In genomic region chr6:12371151-12371550, GRCh38 we compare ENCODE assay signal across 20 cellular contexts.
DNase-seq lines count a peak whose midpoint lies in the region; ATAC-seq, FAIRE-seq and TF ChIP-seq lines count a peak whose summit lies in the region.
"Had no signal": no experiment of that assay in that cellular context is flagged by ENCODE, and none has a peak within 500 bp of the region (broad histone marks: within the 10 kb centered on the region; RNA-seq: fewer than 3 reads in every experiment).

No MANE protein-coding gene starts in this region.

- no peak overlapping the region for H3K27ac Mint-ChIP-seq in osteocyte (ENCODE audit: unreplicated experiment)
- H3K27ac Mint-ChIP-seq: activated naive CD8-positive, alpha-beta T cell treated with anti-CD3 and anti-CD28 coated beads, Interleukin-2, amount 50 U/mL, for 24 hours; natural killer cell treated with Interleukin-12 subunit alpha and Interleukin-12 subunit beta and Interleukin-15 and Interleukin-18, amount 100 ng/mL, for 72 hours; WTC11 had no signal

- H4K20me1 ChIP-seq in HCT116 (ENCODE audit: insufficient read depth) (no peaks in the 10 kb centered on the region), GM12878 (ENCODE audit: control insufficient read depth, insufficient read depth) (no peaks in the 10 kb centered on the region)
- H4K20me1 ChIP-seq: BLaER1 had no signal

- H3K4me3 Mint-ChIP-seq in osteocyte (ENCODE audit: unreplicated experiment): no peak overlapping the region
- H3K4me3 Mint-ChIP-seq: activated naive CD8-positive, alpha-beta T cell treated with anti-CD3 and anti-CD28 coated beads, Interleukin-2, amount 50 U/mL, for 24 hours; natural killer cell treated with Interleukin-12 subunit alpha and Interleukin-12 subunit beta and Interleukin-15 and Interleukin-18, amount 100 ng/mL, for 72 hours; WTC11 had no signal

- 82% methylated on average over 1 of the region's 1 CpG for WGBS in A549 (ENCODE audit: missing lambda C conversion rate)
- 100% methylated on average over 1 of the region's 1 CpG for WGBS in GM12878 (ENCODE audit: insufficient coverage, insufficient replicate concordance, low lambda C conversion rate, missing lambda C conversion rate)

- H3K4me3 ChIP-seq in A549 (no peak overlapping the region), HCT116 (replicated peaks in 1 of 2; ENCODE audit: low read depth in 1 of 2, low read length in 2 of 2) (no peak overlapping the region), GM12878 (no peak overlapping the region)
- H3K4me3 ChIP-seq: BLaER1, pancreas had no signal

- H2AFZ ChIP-seq in HCT116 (ENCODE audit: low read depth, low read length, poor library complexity, severe bottlenecking) (peak overlapping the region; percentile 19), GM12878 (ENCODE audit: control insufficient read depth, low read depth, low read length) (no peak overlapping the region)

- H3K9me3 Mint-ChIP-seq in osteocyte (ENCODE audit: unreplicated experiment): no peaks in the 10 kb centered on the region
- H3K9me3 Mint-ChIP-seq: activated naive CD8-positive, alpha-beta T cell treated with anti-CD3 and anti-CD28 coated beads, Interleukin-2, amount 50 U/mL, for 24 hours had no signal

- H3K9me2 ChIP-seq in HCT116 (ENCODE audit: insufficient read depth): no peaks in the 10 kb centered on the region

- POLR2A ChIA-PET in A549 (lab: Yijun Ruan, JAX) (interaction anchor here (0.8 kb wide), 1 partner anchor 79 kb away, joined by 3 read pairs; no protein-coding TSS in a partner anchor), HCT116 (lab: Charles Lee) (no interaction called here), GM12878 (lab: Charles Lee) (interaction anchor here (1.1 to 5.4 kb wide), 9 partner anchors 9 to 112 kb away, joined by 3 to 38 read pairs (median 7); no protein-coding TSS in a partner anchor)

- intact Hi-C loops in HCT116 (cut with micrococcal nuclease) (no loop called here), GM12878 (cut with micrococcal nuclease; ENCODE audit: unreplicated experiment) (loop anchor here (5.0 kb wide), 1 partner anchor 131 kb away; no protein-coding TSS in a partner anchor), left colon (cut with DNase I, micrococcal nuclease) (no loop called here)

- CTCF ChIA-PET in A549 (lab: Yijun Ruan, JAX) (interaction anchor here (1.2 to 1.4 kb wide), 2 partner anchors 82 to 232 kb away, joined by 4 to 5 read pairs; no protein-coding TSS in a partner anchor), HCT116 (lab: Charles Lee) (interaction anchor here (1.5 kb wide), 1 partner anchor 111 kb away, joined by 3 read pairs; no protein-coding TSS in a partner anchor), GM12878 (lab: Yijun Ruan, JAX) (interaction anchor here (0.7 to 5.5 kb wide), 14 partner anchors 11 to 235 kb away, joined by 3 to 78 read pairs (median 16); partner anchors contain the start of gene EDN1)

- H3K36me3 ChIP-seq in HCT116 (ENCODE audit: control insufficient read depth in 1 of 2, insufficient read depth in 2 of 2, low read length in 2 of 2): no peaks in the 10 kb centered on the region
- no peaks in the 10 kb centered on the region for H3K36me3 ChIP-seq in GM12878 (ENCODE audit: control insufficient read depth in 2 of 2, insufficient read depth in 2 of 2, low read length in 1 of 2)
- H3K36me3 ChIP-seq: BLaER1, pancreas had no signal

- no peak for FAIRE-seq in A549 (lab: Jason Lieb, UNC)
- no peak for FAIRE-seq in GM12878 (lab: Jason Lieb, UNC)
- FAIRE-seq: pancreas had no signal

- DNase-seq in A549 (ENCODE audit: low read depth in 1 of 2, low spot score in 1 of 2): no peak
- no peak for DNase-seq in HCT116 (ENCODE audit: low read depth, low spot score)
- no peak for DNase-seq in GM12878 (ENCODE audit: low read depth, low spot score)
- no peak for DNase-seq in left colon
- no peak for DNase-seq in osteocyte (ENCODE audit: extremely low spot score, unreplicated experiment)
- DNase-seq: activated CD4-positive, alpha-beta T cell treated with anti-CD3 and anti-CD28 coated beads, Interleukin-2, amount 50 U/mL, for 48 hours; activated gamma-delta T cell; activated naive CD8-positive, alpha-beta T cell treated with anti-CD3 and anti-CD28 coated beads, Interleukin-2, amount 50 U/mL, for 24 hours; effector memory CD4-positive, alpha-beta T cell; midbrain; NCI-H2107; NCI-H510A had no signal

- SMC1A ChIA-PET in GM12878 (lab: Charles Lee; ENCODE audit: uncharacterized antibody, unreplicated experiment): interaction anchor here (0.8 to 9.5 kb wide), 17 partner anchors 9 to 715 kb away, joined by 3 to 160 read pairs (median 16); partner anchors contain the start of gene EDN1

- ATAC-seq in A549 (peak; percentile 34 to 41; a peak in 3 of 6 replicates), HCT116 (no peak), GM12878 (peak; percentile 5; the same call in 2 of the 3 replicates), left colon (peak; percentile 3), HG02588 (IDR thresholded peaks at IDR 0.05; ENCODE audit: unreplicated experiment) (no peak), HG02852 (IDR thresholded peaks at IDR 0.05; ENCODE audit: unreplicated experiment) (no peak), GM18861 (IDR thresholded peaks at IDR 0.05; ENCODE audit: unreplicated experiment) (no peak)
- ATAC-seq: activated naive CD8-positive, alpha-beta T cell treated with anti-CD3 and anti-CD28 coated beads, Interleukin-2, amount 50 U/mL, for 24 hours; natural killer cell treated with Interleukin-12 subunit alpha and Interleukin-12 subunit beta and Interleukin-15 and Interleukin-18, amount 100 ng/mL, for 72 hours; sciatic nerve; WTC11 had no signal

- no peak for TF ChIP-seq POLR2A in A549 (IDR thresholded peaks at IDR 0.05; ENCODE audit: low read length)
- TF ChIP-seq POLR2A in HCT116 (IDR thresholded peaks at IDR 0.05; ENCODE audit: borderline replicate concordance, extremely low read depth, insufficient read depth, insufficient read length): no peak
- no peak for TF ChIP-seq POLR2A in GM12878 (IDR thresholded peaks at IDR 0.05; ENCODE audit: low read depth, low read length)

- no peaks in the 10 kb centered on the region for H3K9me3 ChIP-seq in A549
- H3K9me3 ChIP-seq in HCT116 (ENCODE audit: control insufficient read depth in 1 of 2, insufficient read depth in 1 of 2, low read depth in 1 of 2, low read length in 2 of 2): no peaks in the 10 kb centered on the region
- no peaks in the 10 kb centered on the region; the same call in 2 of the 3 replicates for H3K9me3 ChIP-seq in GM12878 (replicated peaks; ENCODE audit: control insufficient read depth, insufficient read depth, low read length)
- H3K9me3 ChIP-seq: BLaER1, pancreas had no signal

- RAD21 ChIA-PET in HCT116 (lab: Charles Lee; ENCODE audit: low non-redundant PET in 1 of 2, low total read pairs in 2 of 2, uncharacterized antibody in 2 of 2, unreplicated experiment in 2 of 2): no interaction called here
- RAD21 ChIA-PET in GM12878 (lab: Charles Lee; ENCODE audit: unreplicated experiment): interaction anchor here (0.9 to 7.9 kb wide), 16 partner anchors 8 to 656 kb away, joined by 3 to 163 read pairs (median 17); partner anchors contain the start of gene EDN1

- in situ Hi-C loops in GM12878 (cut with MboI): loop anchor here (25.0 kb wide), 1 partner anchor 1741 kb away; the partner anchor contains the start of gene CD83

- peaks cover 18% of the 10 kb centered on the region for H3K4me1 Mint-ChIP-seq in osteocyte (ENCODE audit: unreplicated experiment)
- H3K4me1 Mint-ChIP-seq: activated naive CD8-positive, alpha-beta T cell treated with anti-CD3 and anti-CD28 coated beads, Interleukin-2, amount 50 U/mL, for 24 hours had no signal

- peaks cover 51% of the 10 kb centered on the region for H3K4me1 ChIP-seq in A549
- H3K4me1 ChIP-seq in HCT116 (ENCODE audit: control insufficient read depth in 1 of 2, insufficient read depth in 2 of 2, low read length in 2 of 2): peaks cover 0 to 17% of the 10 kb centered on the region in 2 experiments; a peak in 3 of 4 replicates
- H3K4me1 ChIP-seq in GM12878 (ENCODE audit: control insufficient read depth, insufficient read depth, low read length): peaks cover 13% of the 10 kb centered on the region
- H3K4me1 ChIP-seq: BLaER1 had no signal

- H3K79me2 ChIP-seq in HCT116 (ENCODE audit: insufficient read depth, low read length): no peaks in the 10 kb centered on the region
- no peaks in the 10 kb centered on the region for H3K79me2 ChIP-seq in GM12878 (ENCODE audit: control insufficient read depth, insufficient read depth, low read length)

- H3K4me2 ChIP-seq in A549 (peak overlapping the region; percentile 63), HCT116 (ENCODE audit: low read length) (peak overlapping the region; percentile 56), GM12878 (ENCODE audit: control insufficient read depth, insufficient read depth) (no peak overlapping the region)
- H3K4me2 ChIP-seq: BLaER1 had no signal

- H3K27ac ChIP-seq in A549 (peak overlapping the region; percentile 71 to 92), HCT116 (ENCODE audit: low read depth, low read length) (no peak overlapping the region), GM12878 (ENCODE audit: control insufficient read depth, insufficient read depth) (no peak overlapping the region)
- H3K27ac ChIP-seq: BLaER1 had no signal

- H3K9ac ChIP-seq in HCT116 (ENCODE audit: low read length): no peak overlapping the region
- no peak overlapping the region for H3K9ac ChIP-seq in GM12878 (ENCODE audit: control insufficient read depth, insufficient read depth, low read length)
- H3K9ac ChIP-seq: BLaER1 had no signal

- no TSS peak for BruUV-seq in HCT116 (replicated peaks; lab: Mats Ljungman, UMichigan)
- BruUV-seq in GM12878 (replicated peaks; lab: Mats Ljungman, UMichigan): TSS peak; percentile 82

- H3K27me3 ChIP-seq in HCT116 (ENCODE audit: insufficient read depth, low read length) (no peaks in the 10 kb centered on the region), GM12878 (replicated peaks in 1 of 2; ENCODE audit: control insufficient read depth in 2 of 2, insufficient read depth in 2 of 2, low read length in 1 of 2) (no peaks in the 10 kb centered on the region)
- H3K27me3 ChIP-seq: BLaER1, pancreas had no signal

- TF ChIP-seq RAD21 in A549 (conservative IDR thresholded peaks at IDR 0.05 in 1 of 2, IDR thresholded peaks at IDR 0.05 in 1 of 2) (no peak), HCT116 (IDR thresholded peaks at IDR 0.05; ENCODE audit: low read depth) (no peak), GM12878 (IDR thresholded peaks at IDR 0.05; ENCODE audit: insufficient read depth, low read depth, low read length) (no peak)

- TF ChIP-seq EP300 in A549 (IDR thresholded peaks at IDR 0.05): no peak
- TF ChIP-seq EP300 in GM12878 (IDR thresholded peaks at IDR 0.05; ENCODE audit: borderline replicate concordance in 1 of 2, control insufficient read depth in 1 of 2, low read depth in 2 of 2, low read length in 2 of 2): no peak

- no peaks in the 10 kb centered on the region for H3K36me3 Mint-ChIP-seq in osteocyte (ENCODE audit: unreplicated experiment)
- H3K36me3 Mint-ChIP-seq: natural killer cell treated with Interleukin-12 subunit alpha and Interleukin-12 subunit beta and Interleukin-15 and Interleukin-18, amount 100 ng/mL, for 72 hours; WTC11 had no signal

- no peak for TF ChIP-seq CTCF in A549 (IDR thresholded peaks at IDR 0.05)
- no peak for TF ChIP-seq CTCF in HCT116 (IDR thresholded peaks at IDR 0.05 in 2 of 3, conservative IDR thresholded peaks at IDR 0.05 in 1 of 3; ENCODE audit: borderline replicate concordance in 1 of 3, insufficient read depth in 1 of 3, low read depth in 2 of 3, low read length in 2 of 3)
- TF ChIP-seq CTCF in GM12878 (IDR thresholded peaks at IDR 0.05 in 2 of 3, conservative IDR thresholded peaks at IDR 0.05 in 1 of 3; ENCODE audit: control insufficient read depth in 2 of 3, extremely low read depth in 1 of 3, insufficient read depth in 1 of 3, low read depth in 3 of 3, low read length in 3 of 3): no peak
- TF ChIP-seq CTCF in osteocyte (IDR thresholded peaks at IDR 0.05): no peak

- no peaks in the 10 kb centered on the region for H3K27me3 Mint-ChIP-seq in osteocyte (ENCODE audit: unreplicated experiment)

Comparison
In these comparisons a context has a peak if more than half of its experiments do, and no peak if none do; other contexts are left out.
1. ATAC-seq: peak in A549 (2 of 2), GM12878 (single experiment) and left colon (single experiment); none in HCT116 (single experiment), HG02588 (single experiment), HG02852 (single experiment) and GM18861 (single experiment).
2. H3K27ac ChIP-seq: peak in A549 (2 of 2); none in HCT116 (single experiment) and GM12878 (single experiment).